ENCODE assay signal across 12 cellular contexts in the genomic region with DNA sequence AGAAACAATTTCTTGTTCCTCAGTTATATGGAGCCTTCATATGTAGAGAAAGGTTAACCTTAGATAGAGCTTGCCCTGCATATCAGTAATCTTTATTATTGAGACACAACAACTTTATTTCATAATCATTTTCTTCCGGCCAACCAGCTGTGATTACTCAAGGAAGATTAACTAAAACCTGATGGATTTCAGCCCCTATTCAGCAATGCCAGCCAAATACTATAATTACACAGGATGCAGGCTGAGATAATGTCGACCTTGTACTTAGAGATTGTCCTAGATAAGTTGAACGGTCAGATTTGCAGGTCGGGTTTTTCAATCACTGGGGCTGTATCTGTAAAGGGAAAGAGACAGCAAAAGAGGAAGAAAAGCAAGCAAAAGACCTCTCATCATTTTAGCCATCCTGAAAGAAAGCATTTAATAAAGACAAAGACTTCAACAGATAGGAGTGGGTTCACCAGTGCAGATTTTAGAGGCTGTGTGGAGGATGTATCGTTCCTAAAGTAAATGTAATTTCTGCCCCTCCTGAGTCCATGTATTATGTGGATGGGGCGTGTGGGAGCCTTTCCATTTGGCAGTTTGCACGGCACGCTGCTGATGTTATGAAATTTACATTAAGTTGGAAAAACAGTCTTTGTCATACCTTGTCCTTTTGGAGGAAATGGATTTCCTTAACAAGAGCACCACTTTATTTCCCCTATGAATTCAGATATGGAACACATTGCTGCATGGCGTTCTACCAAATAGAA.
A peak's percentile ranks its signal among the peaks of the same experiment; 100 is the strongest.
DNase-seq lines count a peak whose midpoint lies in the region; ATAC-seq and TF ChIP-seq lines count a peak whose summit lies in the region.
"Had no signal": no experiment of that assay in that cellular context is flagged by ENCODE, and none has a peak within 500 bp of the region (broad histone marks: within the 10 kb centered on the region; RNA-seq: fewer than 3 reads in every experiment).

No MANE protein-coding gene starts in this region.

- CTCF ChIA-PET in CD4-positive, alpha-beta T cell (lab: Charles Lee): interaction anchor here (0.6 kb wide), 1 partner anchor 36 kb away, joined by 3 read pairs; no protein-coding TSS in a partner anchor

- no peaks in the 10 kb centered on the region for H4K20me1 ChIP-seq in GM23248 (ENCODE audit: insufficient read depth)

- peaks cover 28% of the 10 kb centered on the region for H3K4me1 Mint-ChIP-seq in HFFc6 (ENCODE audit: low read depth)
- H3K4me1 Mint-ChIP-seq in T-helper 17 cell: no peaks in the 10 kb centered on the region
- no peaks in the 10 kb centered on the region for H3K4me1 Mint-ChIP-seq in CD4-positive, alpha-beta T cell (ENCODE audit: low read depth)
- H3K4me1 Mint-ChIP-seq in endodermal cell: no peaks in the 10 kb centered on the region

- intact Hi-C loops in left cardiac atrium (cut with DNase I): no loop called here
- intact Hi-C loops in CD4-positive, alpha-beta T cell (cut with DNase I, micrococcal nuclease): no loop called here

- H3K36me3 ChIP-seq in GM23248 (ENCODE audit: low read depth) (no peaks in the 10 kb centered on the region), endodermal cell (ENCODE audit: control insufficient read depth, insufficient read depth, low read length) (no peaks in the 10 kb centered on the region)
- H3K36me3 ChIP-seq: thyroid gland had no signal

- H3K9ac ChIP-seq in GM23248 (no peak overlapping the region), endodermal cell (ENCODE audit: extremely low read depth, low read length, poor library complexity, severe bottlenecking) (no peak overlapping the region)

- H3K9me3 ChIP-seq in GM23248 (ENCODE audit: low read depth) (no peaks in the 10 kb centered on the region), T-helper 17 cell (ENCODE audit: control insufficient read depth, low read length, poor library complexity, severe bottlenecking) (no peaks in the 10 kb centered on the region), endodermal cell (ENCODE audit: control insufficient read depth, low read length) (no peaks in the 10 kb centered on the region)
- H3K9me3 ChIP-seq in CD4-positive, alpha-beta T cell (ENCODE audit: control insufficient read depth, low read length): no peaks in the 10 kb centered on the region
- H3K9me3 ChIP-seq: thyroid gland had no signal

- H3K4me1 ChIP-seq in GM23248 (ENCODE audit: insufficient read depth) (peaks cover 17% of the 10 kb centered on the region), endodermal cell (ENCODE audit: control insufficient read depth, insufficient read depth, low read length) (no peaks in the 10 kb centered on the region)

- H3K4me3 Mint-ChIP-seq in HFFc6 (no peak overlapping the region), T-helper 17 cell (no peak overlapping the region), endodermal cell (no peak overlapping the region)
- H3K4me3 Mint-ChIP-seq in CD4-positive, alpha-beta T cell: no peak overlapping the region
- H3K4me3 Mint-ChIP-seq: CD8-positive, alpha-beta T cell had no signal

- H3K27ac Mint-ChIP-seq in HFFc6 (no peak overlapping the region), T-helper 17 cell (no peak overlapping the region), endodermal cell (no peak overlapping the region)
- H3K27ac Mint-ChIP-seq in CD4-positive, alpha-beta T cell: no peak overlapping the region
- H3K27ac Mint-ChIP-seq: CD8-positive, alpha-beta T cell had no signal

- TF ChIP-seq CTCF in HFFc6 (IDR thresholded peaks at IDR 0.05): no peak
- no peak for TF ChIP-seq CTCF in CD4-positive, alpha-beta T cell (IDR thresholded peaks at IDR 0.05)
- TF ChIP-seq CTCF in endodermal cell (conservative IDR thresholded peaks at IDR 0.05): no peak

- no peak overlapping the region for H3K4me3 ChIP-seq in GM23248
- no peak overlapping the region for H3K4me3 ChIP-seq in endodermal cell (ENCODE audit: low read length)
- H3K4me3 ChIP-seq: thyroid gland had no signal

- peak overlapping the region; percentile 35 for H3K4me2 ChIP-seq in GM23248 (ENCODE audit: unreplicated experiment)

- H3F3A ChIP-seq in GM23248 (ENCODE audit: insufficient read depth): peaks cover 6% of the 10 kb centered on the region; the same call in 1 of the 2 replicates

- H3K27me3 ChIP-seq in GM23248 (replicated peaks; ENCODE audit: insufficient read depth): no peaks in the 10 kb centered on the region
- H3K27me3 ChIP-seq in CD4-positive, alpha-beta T cell (ENCODE audit: control insufficient read depth, insufficient read depth, low read length): no peaks in the 10 kb centered on the region
- no peaks in the 10 kb centered on the region for H3K27me3 ChIP-seq in endodermal cell (ENCODE audit: control insufficient read depth, insufficient read depth, low read length, poor library complexity, severe bottlenecking)
- H3K27me3 ChIP-seq: thyroid gland had no signal

- peak overlapping the region; percentile 11; the same call in 1 of the 2 replicates for H2AFZ ChIP-seq in GM23248

- POLR2A ChIA-PET in CD4-positive, alpha-beta T cell (lab: Charles Lee): no interaction called here

- DNase-seq in GM23248 (peak; percentile 43), left cardiac atrium (no peak), renal cortical epithelial cell (ENCODE audit: low read depth) (peak; percentile 6), HFFc6 (no peak), T-helper 17 cell (no peak), endodermal cell (no peak)
- DNase-seq in CD4-positive, alpha-beta T cell: no peak
- DNase-seq: activated naive CD4-positive, alpha-beta T cell treated with Interleukin-2 at 50 U/mL for 16 hours; CD8-positive, alpha-beta T cell; NCI-H510A treated with DMSO at 0.1 percent for 48 hours; thyroid gland had no signal

- peak; percentile 73 for ATAC-seq in SK-N-SH treated with all-trans-retinoic acid at 6 μM for 48 hours
- peak; percentile 35 to 58 for ATAC-seq in left cardiac atrium
- ATAC-seq in T-helper 17 cell: no peak
- no peak for ATAC-seq in CD4-positive, alpha-beta T cell (ENCODE audit: poor library complexity)
- ATAC-seq: CD8-positive, alpha-beta T cell had no signal

- WGBS in GM23248 (ENCODE audit: low coverage in 1 of 2, low lambda C conversion rate in 2 of 2, missing lambda C conversion rate in 2 of 2), 2 experiments: 36 to 40% methylated on average over 9 of the region's 9 CpGs
- WGBS in endodermal cell (ENCODE audit: insufficient coverage in 1 of 2, insufficient read length in 1 of 2), 2 experiments: 85 to 93% methylated on average over 7 to 9 of the region's 9 CpGs

- H3K9me3 Mint-ChIP-seq in HFFc6 (no peaks in the 10 kb centered on the region), endodermal cell (no peaks in the 10 kb centered on the region)
- H3K9me3 Mint-ChIP-seq in CD4-positive, alpha-beta T cell: no peaks in the 10 kb centered on the region
- H3K9me3 Mint-ChIP-seq: CD8-positive, alpha-beta T cell had no signal

- H3K36me3 Mint-ChIP-seq in HFFc6 (ENCODE audit: low read depth) (no peaks in the 10 kb centered on the region), T-helper 17 cell (ENCODE audit: low read depth) (no peaks in the 10 kb centered on the region), endodermal cell (ENCODE audit: low read depth) (no peaks in the 10 kb centered on the region)
- no peaks in the 10 kb centered on the region for H3K36me3 Mint-ChIP-seq in CD4-positive, alpha-beta T cell (ENCODE audit: low read depth)
- H3K36me3 Mint-ChIP-seq: CD8-positive, alpha-beta T cell had no signal

- no peaks in the 10 kb centered on the region for H3K9me2 ChIP-seq in GM23248 (ENCODE audit: insufficient read depth)

- in situ Hi-C loops in GM23248 (cut with MboI): no loop called here

- H3K27ac ChIP-seq in GM23248 (no peak overlapping the region), endodermal cell (ENCODE audit: low read depth, low read length) (no peak overlapping the region)
- H3K27ac ChIP-seq in CD4-positive, alpha-beta T cell (ENCODE audit: low read depth, low read length): no peak overlapping the region

- H3K27me3 Mint-ChIP-seq in HFFc6 (ENCODE audit: insufficient read depth) (no peaks in the 10 kb centered on the region), T-helper 17 cell (no peaks in the 10 kb centered on the region), endodermal cell (ENCODE audit: insufficient read depth) (no peaks in the 10 kb centered on the region)
- H3K27me3 Mint-ChIP-seq in CD4-positive, alpha-beta T cell: no peaks in the 10 kb centered on the region

- H3K79me2 ChIP-seq in GM23248 (ENCODE audit: insufficient read depth): no peaks in the 10 kb centered on the region

TF ChIP-seq in SK-N-SH treated with all-trans-retinoic acid at 6 μM for 48 hours, 23 proteins besides CTCF, POLR2A, EP300 and RAD21 (continues in another document):
- TF ChIP-seq TOX (CRISPR knock-in tag; IDR thresholded peaks at IDR 0.05; ENCODE audit: borderline replicate concordance): no peak
- TF ChIP-seq TSHZ2 (CRISPR knock-in tag; IDR thresholded peaks at IDR 0.05): peak; percentile 95
- peak; percentile 85 for TF ChIP-seq ISL1 (CRISPR knock-in tag; IDR thresholded peaks at IDR 0.05)
- TF ChIP-seq OSR1 (CRISPR knock-in tag; IDR thresholded peaks at IDR 0.05): no peak
- TF ChIP-seq SNAI2 (CRISPR knock-in tag; IDR thresholded peaks at IDR 0.05): no peak; the same call in 1 of the 2 replicates
- TF ChIP-seq BACH2 (CRISPR knock-in tag; IDR thresholded peaks at IDR 0.05; ENCODE audit: borderline replicate concordance): no peak
- no peak for TF ChIP-seq PPARA (CRISPR knock-in tag; IDR thresholded peaks at IDR 0.05; ENCODE audit: borderline replicate concordance)
- TF ChIP-seq ARNTL (CRISPR knock-in tag; IDR thresholded peaks at IDR 0.05; ENCODE audit: borderline replicate concordance, low read depth): no peak
- TF ChIP-seq ZC3H10 (CRISPR knock-in tag; IDR thresholded peaks at IDR 0.05): no peak

Comparison
In these comparisons a context has a peak if more than half of its experiments do, and no peak if none do; other contexts are left out.
1. DNase-seq: peak in GM23248 (single experiment) and renal cortical epithelial cell (single experiment); none in left cardiac atrium (single experiment), HFFc6 (single experiment), T-helper 17 cell (0 of 3), CD4-positive, alpha-beta T cell (0 of 10) and endodermal cell (single experiment).
2. ATAC-seq: peak in SK-N-SH treated with all-trans-retinoic acid at 6 μM for 48 hours (single experiment) and left cardiac atrium (2 of 2); none in T-helper 17 cell (single experiment) and CD4-positive, alpha-beta T cell (single experiment).